1 cellular context compared by ENCODE assay signal in the genomic region with DNA sequence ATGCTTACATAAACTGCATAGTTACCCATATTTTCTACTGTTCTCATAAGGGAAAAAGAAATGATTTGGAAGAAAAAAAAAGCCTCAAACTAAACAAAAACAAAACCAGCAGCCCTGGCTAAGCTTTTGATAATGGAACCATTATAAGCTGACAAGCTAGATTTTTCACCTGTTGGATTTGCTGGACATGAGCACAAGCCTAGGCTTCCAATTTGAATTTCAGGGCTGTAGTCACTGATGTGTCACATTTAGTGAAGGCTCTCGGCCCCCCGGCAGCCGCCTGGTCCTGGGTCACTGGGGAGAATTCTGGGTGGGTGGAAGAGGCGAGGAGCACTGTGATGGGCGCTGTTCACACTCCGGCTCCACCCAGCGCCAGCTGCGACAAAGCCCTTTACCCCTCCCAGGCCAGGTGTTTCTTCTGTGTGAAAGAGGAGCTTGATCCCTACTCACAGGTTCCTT.
A peak's percentile ranks its signal among the peaks of the same experiment; 100 is the strongest.
TF ChIP-seq lines count a peak whose summit lies in the region.

No MANE protein-coding gene starts in this region.

TF ChIP-seq in GM12878, 131 proteins besides CTCF, POLR2A, EP300 and RAD21 (continued from another document):
- TF ChIP-seq, protein P1, sequence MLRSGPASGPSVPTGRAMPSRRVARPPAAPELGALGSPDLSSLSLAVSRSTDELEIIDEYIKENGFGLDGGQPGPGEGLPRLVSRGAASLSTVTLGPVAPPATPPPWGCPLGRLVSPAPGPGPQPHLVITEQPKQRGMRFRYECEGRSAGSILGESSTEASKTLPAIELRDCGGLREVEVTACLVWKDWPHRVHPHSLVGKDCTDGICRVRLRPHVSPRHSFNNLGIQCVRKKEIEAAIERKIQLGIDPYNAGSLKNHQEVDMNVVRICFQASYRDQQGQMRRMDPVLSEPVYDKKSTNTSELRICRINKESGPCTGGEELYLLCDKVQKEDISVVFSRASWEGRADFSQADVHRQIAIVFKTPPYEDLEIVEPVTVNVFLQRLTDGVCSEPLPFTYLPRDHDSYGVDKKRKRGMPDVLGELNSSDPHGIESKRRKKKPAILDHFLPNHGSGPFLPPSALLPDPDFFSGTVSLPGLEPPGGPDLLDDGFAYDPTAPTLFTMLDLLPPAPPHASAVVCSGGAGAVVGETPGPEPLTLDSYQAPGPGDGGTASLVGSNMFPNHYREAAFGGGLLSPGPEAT (IDR thresholded peaks at IDR 0.05; ENCODE audit: low read depth) = 0 out of 2 replicates have a peak, but pooled peaks have one; percentile 8
